ENCODE assay signal across 18 cellular contexts in the genomic region with DNA sequence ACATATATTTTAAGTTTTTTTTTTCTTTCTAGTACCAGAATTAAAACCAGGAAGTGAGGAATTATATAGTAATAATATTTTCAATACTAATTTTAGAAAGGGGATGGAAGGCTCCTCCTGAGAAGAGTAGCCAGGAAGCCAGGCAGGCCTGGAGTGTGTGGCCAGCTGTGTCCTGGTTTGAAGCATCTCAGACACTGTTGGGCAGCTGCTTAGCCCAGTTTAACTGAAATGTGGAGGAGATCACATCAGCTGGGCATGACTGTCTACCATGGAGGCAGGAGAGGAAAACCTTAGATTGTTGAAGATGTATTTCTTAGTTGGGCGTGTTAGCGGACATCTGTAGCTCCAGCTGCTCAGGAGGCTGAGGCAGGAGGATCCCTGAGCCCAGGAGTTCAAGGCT.
"Had no signal": no experiment of that assay in that cellular context is flagged by ENCODE, and none has a peak within 500 bp of the region (broad histone marks: within the 10 kb centered on the region; RNA-seq: fewer than 3 reads in every experiment).

No MANE protein-coding gene starts in this region.

- H3K27me3 ChIP-seq: gastrocnemius medialis, neutrophil had no signal

- ATAC-seq: activated CD8-positive, alpha-beta T cell treated with anti-CD3 and anti-CD28 coated beads, Interleukin-2, amount 10 ng/mL, durations not matched to agents 7 days and 5 days; gastrocnemius medialis; left colon; natural killer cell; stimulated activated naive CD8-positive, alpha-beta T cell treated with anti-CD3 and anti-CD28 coated beads, Interleukin-15, Interleukin-2, amounts not matched to agents 100 U/mL and 50 U/mL, for 24 hours; T-helper 17 cell had no signal

- DNase-seq: activated B cell treated with CpG ODN at 0.5 μM for 24 hours; activated CD4-positive, alpha-beta T cell treated with anti-CD3 and anti-CD28 coated beads for 48 hours; activated CD8-positive, alpha-beta memory T cell treated with anti-CD3 and anti-CD28 coated beads, Interleukin-2, amount 50 U/mL, for 4 hours; activated CD8-positive, alpha-beta T cell treated with anti-CD3 and anti-CD28 coated beads, Interleukin-2, amount 10 ng/mL, durations not matched to agents 7 days and 5 days; activated gamma-delta T cell; activated naive CD8-positive, alpha-beta T cell treated with anti-CD3 and anti-CD28 coated beads for 36 hours; activated T-cell treated with anti-CD3 and anti-CD28 coated beads, Interleukin-2, amount 50 U/mL, for 48 hours; anterior cingulate cortex; gastrocnemius medialis; left colon; mammary epithelial cell; natural killer cell; posterior cingulate gyrus; stimulated activated naive CD8-positive, alpha-beta T cell treated with anti-CD3 and anti-CD28 coated beads, Interleukin-15, Interleukin-2, amounts not matched to agents 100 U/mL and 50 U/mL, for 24 hours; T-helper 17 cell; trophoblast cell had no signal

- H3K4me3 ChIP-seq: gastrocnemius medialis, skin epidermis had no signal

- H3K27ac ChIP-seq: neutrophil, skin epidermis had no signal

- H3K36me3 ChIP-seq: gastrocnemius medialis, neutrophil had no signal

- H3K9me3 ChIP-seq: gastrocnemius medialis, neutrophil had no signal
